ENCODE assay signal across 18 cellular contexts in the genomic region with DNA sequence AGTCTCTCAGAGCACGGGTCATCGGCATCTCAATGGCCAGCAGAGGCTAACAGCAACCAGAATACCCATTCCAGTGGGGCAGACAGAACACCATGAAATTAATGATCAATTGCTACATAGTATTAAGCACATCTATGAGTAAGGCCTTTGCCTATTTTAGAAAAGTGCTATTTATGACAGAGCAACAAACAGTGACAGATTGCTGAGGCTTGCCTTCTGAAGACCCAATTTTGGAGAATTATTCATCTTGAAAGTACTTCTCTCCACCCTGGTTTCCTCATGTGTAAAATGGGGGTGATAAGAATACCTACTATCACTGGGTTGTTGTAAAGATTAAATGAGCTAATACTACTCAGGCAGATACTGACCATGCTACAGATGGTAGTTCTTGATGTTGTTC.
DNase-seq lines count a peak whose midpoint lies in the region; ATAC-seq and TF ChIP-seq lines count a peak whose summit lies in the region.
"Had no signal": no experiment of that assay in that cellular context is flagged by ENCODE, and none has a peak within 500 bp of the region (broad histone marks: within the 10 kb centered on the region; RNA-seq: fewer than 3 reads in every experiment).

No MANE protein-coding gene starts in this region.

- TF ChIP-seq CTCF in GM12865 (IDR thresholded peaks at IDR 0.05; ENCODE audit: insufficient read depth, low read depth, low read length, missing control alignments) (no peak), left ventricle myocardium inferior (IDR thresholded peaks at IDR 0.05; ENCODE audit: borderline replicate concordance) (no peak), transverse colon (IDR thresholded peaks at IDR 0.05) (no peak), glutamatergic neuron (IDR thresholded peaks at IDR 0.05; ENCODE audit: partially characterized antibody, unreplicated experiment) (no peak)

- 84% methylated on average over 2 of the region's 2 CpGs; no CpG with 5 or more reads in 1 of the 2 donors for WGBS in transverse colon (ENCODE audit: low coverage in 1 of 2), 2 donors

- H3K36me3 ChIP-seq in left ventricle myocardium inferior (no peaks in the 10 kb centered on the region), transverse colon (no peaks in the 10 kb centered on the region)
- H3K36me3 ChIP-seq: right atrium auricular region, SJSA1 had no signal

- TF ChIP-seq EP300 in transverse colon (IDR thresholded peaks at IDR 0.05; ENCODE audit: low read depth), result no peak

- H3K9me3 ChIP-seq in left ventricle myocardium inferior (replicated peaks) (no peaks in the 10 kb centered on the region), transverse colon (no peaks in the 10 kb centered on the region)
- H3K9me3 ChIP-seq: right atrium auricular region, SJSA1 had no signal

- H3K27me3 ChIP-seq in left ventricle myocardium inferior (ENCODE audit: low read depth), result no peaks in the 10 kb centered on the region
- H3K27me3 ChIP-seq in transverse colon, result no peaks in the 10 kb centered on the region
- H3K27me3 ChIP-seq: right atrium auricular region, SJSA1 had no signal

- peaks cover 2% of the 10 kb centered on the region for H3K27me3 Mint-ChIP-seq in glutamatergic neuron (ENCODE audit: unreplicated experiment)

- H3K36me3 Mint-ChIP-seq in glutamatergic neuron (ENCODE audit: unreplicated experiment), result no peaks in the 10 kb centered on the region
- H3K36me3 Mint-ChIP-seq: CD4-positive, alpha-beta memory T cell had no signal

- peak; percentile 76 for ATAC-seq in GM19351 (IDR thresholded peaks at IDR 0.05; ENCODE audit: unreplicated experiment)
- ATAC-seq in HG02642 (IDR thresholded peaks at IDR 0.05; ENCODE audit: poor library complexity, unreplicated experiment), result peak; percentile 56
- peak; percentile 79 for ATAC-seq in HG03432 (IDR thresholded peaks at IDR 0.05; ENCODE audit: unreplicated experiment)

- H3K9me3 Mint-ChIP-seq in glutamatergic neuron (ENCODE audit: unreplicated experiment), result no peaks in the 10 kb centered on the region

- H3K4me1 Mint-ChIP-seq in glutamatergic neuron (ENCODE audit: low read depth, unreplicated experiment), result peaks cover 7% of the 10 kb centered on the region
- H3K4me1 Mint-ChIP-seq: CD4-positive, alpha-beta memory T cell had no signal

- no peak overlapping the region for H3K4me3 Mint-ChIP-seq in glutamatergic neuron (ENCODE audit: unreplicated experiment)
- H3K4me3 Mint-ChIP-seq: CD4-positive, alpha-beta memory T cell had no signal

- H3K27ac ChIP-seq in left ventricle myocardium inferior (replicated peaks) (no peak overlapping the region), transverse colon (no peak overlapping the region)
- H3K27ac ChIP-seq: right atrium auricular region, SJSA1 had no signal

- in situ Hi-C loops in transverse colon (cut with MboI; ENCODE audit: low pct_ligation_motif_present in 1 of 4, low pct_unique_long_range_greater_than_20kb in 1 of 4, low sequenced_read_pairs in 3 of 4), result no loop called here

- H3K4me3 ChIP-seq in GM12865 (ENCODE audit: low read depth, low read length), result no peak overlapping the region
- H3K4me3 ChIP-seq in left ventricle myocardium inferior, result no peak overlapping the region
- no peak overlapping the region for H3K4me3 ChIP-seq in transverse colon
- H3K4me3 ChIP-seq: right atrium auricular region, SJSA1 had no signal

- no peak overlapping the region for H3K27ac Mint-ChIP-seq in glutamatergic neuron (ENCODE audit: unreplicated experiment)
- H3K27ac Mint-ChIP-seq: CD4-positive, alpha-beta memory T cell had no signal

- H3K4me1 ChIP-seq in left ventricle myocardium inferior (no peaks in the 10 kb centered on the region), transverse colon (no peaks in the 10 kb centered on the region)
- H3K4me1 ChIP-seq: right atrium auricular region, SJSA1 had no signal

- TF ChIP-seq POLR2A in transverse colon (IDR thresholded peaks at IDR 0.05), result no peak

- intact Hi-C loops in head of caudate nucleus (cut with DNase I), result no loop called here
- intact Hi-C loops in left ventricle myocardium inferior (cut with micrococcal nuclease), result no loop called here
- intact Hi-C loops in transverse colon (cut with DNase I; ENCODE audit: low total_unique reads), result no loop called here

- DNase-seq in GM12865 (ENCODE audit: low read depth), result peak; percentile 14
- DNase-seq in head of caudate nucleus, result no peak
- no peak for DNase-seq in left ventricle myocardium inferior
- no peak for DNase-seq in transverse colon
- DNase-seq in glutamatergic neuron, result no peak
- DNase-seq: activated CD4-positive, alpha-beta T cell treated with anti-CD3 and anti-CD28 coated beads for 1 hour; activated gamma-delta T cell treated with Interleukin-2 at 50 U/mL for 16 hours; anterior cingulate cortex; CD4-positive, alpha-beta memory T cell; DMS79 treated with DMSO at 0.1 percent for 48 hours; hippocampal formation; NCI-H187 treated with DMSO at 0.1 percent for 48 hours; NCI-H510A treated with DMSO at 0.1 percent for 48 hours had no signal
